ENCODE assay signal across 23 cellular contexts in the genomic region with DNA sequence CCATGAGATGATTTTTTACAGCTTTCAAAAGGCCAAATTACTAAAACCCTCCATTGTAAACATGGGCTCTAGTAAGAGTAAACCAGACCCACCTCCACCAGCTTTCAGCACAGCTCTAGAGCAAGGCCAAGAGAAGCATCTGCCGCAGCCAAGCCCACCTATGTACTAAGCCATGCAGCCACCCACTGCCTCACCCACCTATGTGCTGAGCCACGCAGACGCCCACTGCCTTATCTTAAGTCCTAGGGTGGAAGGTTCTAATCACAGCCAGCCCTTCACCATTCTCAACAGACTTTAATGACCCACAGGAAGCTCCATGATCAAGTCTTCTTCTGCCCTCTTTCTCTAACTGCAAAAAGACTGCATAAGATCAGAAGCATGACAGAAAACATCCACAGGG.
DNase-seq lines count a peak whose midpoint lies in the region; ATAC-seq and TF ChIP-seq lines count a peak whose summit lies in the region.
"Had no signal": no experiment of that assay in that cellular context is flagged by ENCODE, and none has a peak within 500 bp of the region (broad histone marks: within the 10 kb centered on the region; RNA-seq: fewer than 3 reads in every experiment).

No MANE protein-coding gene starts in this region.

- no peak overlapping the region for H4K91ac ChIP-seq in neuronal stem cell (ENCODE audit: low read depth, low read length, poor library complexity)

- H2BK15ac ChIP-seq in neuronal stem cell (ENCODE audit: low read length) = no peak overlapping the region

- H3K79me1 ChIP-seq in neuronal stem cell (ENCODE audit: low read depth, low read length) = no peaks in the 10 kb centered on the region

- H3K4ac ChIP-seq in neuronal stem cell (ENCODE audit: low read length) = no peak overlapping the region

- intact Hi-C loops in activated naive CD4-positive, alpha-beta T cell treated with anti-CD3 and anti-CD28 coated beads for 36 hours (cut with micrococcal nuclease) = no loop called here
- intact Hi-C loops in left ventricle myocardium superior (cut with micrococcal nuclease) = no loop called here

- no peak overlapping the region for H2AK5ac ChIP-seq in neuronal stem cell (ENCODE audit: low read depth, low read length)

- no peak for ATAC-seq in left ventricle myocardium superior
- no peak for ATAC-seq in GM19324 (IDR thresholded peaks at IDR 0.05; ENCODE audit: low FRiP score, unreplicated experiment)
- ATAC-seq: A549 had no signal

- peaks cover 49% of the 10 kb centered on the region for H3F3A ChIP-seq in smooth muscle cell (ENCODE audit: low read depth)

- H3K4me2 ChIP-seq in neuronal stem cell (ENCODE audit: insufficient read depth, low read length, poor library complexity, severe bottlenecking) (no peak overlapping the region), smooth muscle cell (no peak overlapping the region)
- H3K4me2 ChIP-seq: A549 had no signal

- H3K4me3 Mint-ChIP-seq in chondrocyte (ENCODE audit: unreplicated experiment) = no peak overlapping the region
- H3K4me3 Mint-ChIP-seq in activated naive CD4-positive, alpha-beta T cell treated with anti-CD3 and anti-CD28 coated beads for 36 hours = no peak overlapping the region
- H3K4me3 Mint-ChIP-seq: CD14-positive monocyte; CD4-positive, alpha-beta T cell; CD8-positive, alpha-beta memory T cell had no signal

- no peaks in the 10 kb centered on the region for H3K36me3 ChIP-seq in HEK293 (ENCODE audit: control insufficient read depth in 2 of 2, insufficient read depth in 1 of 2, low read length in 2 of 2)
- no peaks in the 10 kb centered on the region for H3K36me3 ChIP-seq in neuronal stem cell (replicated peaks in 1 of 2; ENCODE audit: control insufficient read depth in 2 of 2, insufficient read depth in 2 of 2, low read length in 2 of 2)
- H3K36me3 ChIP-seq in smooth muscle cell (ENCODE audit: low read depth) = no peaks in the 10 kb centered on the region
- H3K36me3 ChIP-seq: BE2C; BLaER1 treated with 17β-estradiol and CSF1 and Interleukin-3, amounts not matched to agents 10 nM and 100 nM had no signal

- no peak overlapping the region for H3K14ac ChIP-seq in neuronal stem cell (ENCODE audit: low read length)

- POLR2A ChIA-PET in HEK293 (lab: Yijun Ruan, JAX) = no interaction called here

- no peak overlapping the region for H4K8ac ChIP-seq in neuronal stem cell (ENCODE audit: low read depth, low read length)

- H2BK5ac ChIP-seq in neuronal stem cell (ENCODE audit: low read length) = no peak overlapping the region

- H3K9me3 ChIP-seq in HEK293 (ENCODE audit: control insufficient read depth, insufficient read depth, low read depth, low read length) (no peaks in the 10 kb centered on the region), neuronal stem cell (replicated peaks in 1 of 2; ENCODE audit: control insufficient read depth in 2 of 2, insufficient read depth in 1 of 2, low read depth in 1 of 2, low read length in 2 of 2) (peaks cover 2 to 4% of the 10 kb centered on the region in 2 donors), smooth muscle cell (replicated peaks; ENCODE audit: low read depth) (no peaks in the 10 kb centered on the region)
- H3K9me3 ChIP-seq: A549; BE2C; BLaER1 treated with 17β-estradiol and CSF1 and Interleukin-3, amounts not matched to agents 10 nM and 100 nM had no signal

- H3K27me3 ChIP-seq in neuronal stem cell (ENCODE audit: control insufficient read depth in 3 of 3, insufficient read depth in 3 of 3, low read depth in 1 of 3, low read length in 3 of 3) (no peaks in the 10 kb centered on the region), smooth muscle cell (ENCODE audit: low read depth) (no peaks in the 10 kb centered on the region)
- H3K27me3 ChIP-seq: BE2C; BLaER1 treated with 17β-estradiol and CSF1 and Interleukin-3, amounts not matched to agents 10 nM and 100 nM had no signal

- no CpG with 5 or more reads among the region's 3 CpGs for WGBS in neuronal stem cell (ENCODE audit: extremely low coverage in 2 of 2, insufficient read length in 2 of 2, insufficient replicate concordance in 1 of 2), 2 donors
- 59% methylated on average over 3 of the region's 3 CpGs for WGBS in smooth muscle cell (ENCODE audit: low lambda C conversion rate)

- no peaks in the 10 kb centered on the region for H4K20me1 ChIP-seq in smooth muscle cell (ENCODE audit: low read depth)
- H4K20me1 ChIP-seq: BLaER1 treated with 17β-estradiol and CSF1 and Interleukin-3, amounts not matched to agents 10 nM and 100 nM had no signal

- H3K27me3 Mint-ChIP-seq in chondrocyte (ENCODE audit: low read depth) = no peaks in the 10 kb centered on the region
- H3K27me3 Mint-ChIP-seq in activated naive CD4-positive, alpha-beta T cell treated with anti-CD3 and anti-CD28 coated beads for 36 hours (ENCODE audit: low read depth) = peaks cover 2% of the 10 kb centered on the region
- H3K27me3 Mint-ChIP-seq: CD4-positive, alpha-beta T cell had no signal

- no peak overlapping the region for H2BK12ac ChIP-seq in neuronal stem cell (ENCODE audit: low read length)

- H3K36me3 Mint-ChIP-seq in chondrocyte (ENCODE audit: low read depth) = no peaks in the 10 kb centered on the region
- no peaks in the 10 kb centered on the region for H3K36me3 Mint-ChIP-seq in activated naive CD4-positive, alpha-beta T cell treated with anti-CD3 and anti-CD28 coated beads for 36 hours (ENCODE audit: low read depth)
- H3K36me3 Mint-ChIP-seq: CD14-positive monocyte had no signal

- peak overlapping the region; percentile 37 for H3K27ac Mint-ChIP-seq in chondrocyte (ENCODE audit: unreplicated experiment)
- no peak overlapping the region for H3K27ac Mint-ChIP-seq in activated naive CD4-positive, alpha-beta T cell treated with anti-CD3 and anti-CD28 coated beads for 36 hours
- H3K27ac Mint-ChIP-seq: CD14-positive monocyte; CD4-positive, alpha-beta T cell had no signal

- no peaks in the 10 kb centered on the region for H3K9me3 Mint-ChIP-seq in chondrocyte (ENCODE audit: low read depth)
- no peaks in the 10 kb centered on the region for H3K9me3 Mint-ChIP-seq in activated naive CD4-positive, alpha-beta T cell treated with anti-CD3 and anti-CD28 coated beads for 36 hours
- H3K9me3 Mint-ChIP-seq: CD4-positive, alpha-beta T cell; CD8-positive, alpha-beta memory T cell had no signal

- H3K18ac ChIP-seq in neuronal stem cell (ENCODE audit: low read length) = no peak overlapping the region

- TF ChIP-seq CTCF in HEK293 (tag by site-specific recombination; IDR thresholded peaks at IDR 0.05) = no peak
- TF ChIP-seq CTCF in chondrocyte (IDR thresholded peaks at IDR 0.05) = no peak
- no peak for TF ChIP-seq CTCF in smooth muscle cell (IDR thresholded peaks at IDR 0.05; ENCODE audit: borderline replicate concordance, insufficient read depth, poor library complexity, severe bottlenecking)

- no peak overlapping the region for H3K23ac ChIP-seq in neuronal stem cell (ENCODE audit: low read depth, low read length, poor library complexity)

- H3K4me3 ChIP-seq in HEK293 (ENCODE audit: low read depth, low read length) (no peak overlapping the region), neuronal stem cell (ENCODE audit: low read length in 2 of 2) (no peak overlapping the region), smooth muscle cell (no peak overlapping the region)
- H3K4me3 ChIP-seq: A549; BLaER1 treated with 17β-estradiol and CSF1 and Interleukin-3, amounts not matched to agents 10 nM and 100 nM had no signal

- H2AFZ ChIP-seq in neuronal stem cell (ENCODE audit: low read length) (peak overlapping the region; percentile 49), smooth muscle cell (ENCODE audit: low read depth) (peak overlapping the region; percentile 43)

- CTCF ChIA-PET in HEK293 (lab: Yijun Ruan, JAX) = no interaction called here
- CTCF ChIA-PET in activated naive CD4-positive, alpha-beta T cell treated with anti-CD3 and anti-CD28 coated beads for 36 hours (lab: Charles Lee) = interaction anchor here (0.6 kb wide), 1 partner anchor 235 kb away, joined by 4 read pairs; no protein-coding TSS in a partner anchor

- DNase-seq in chondrocyte (ENCODE audit: low spot score) (no peak), neuronal stem cell (ENCODE audit: low spot score) (no peak), smooth muscle cell (lab: John Stamatoyannopoulos, UW; ENCODE audit: unreplicated experiment) (no peak), middle frontal gyrus (ENCODE audit: extremely low spot score, low spot score) (no peak), left ventricle myocardium superior (no peak)
- no peak for DNase-seq in activated naive CD4-positive, alpha-beta T cell treated with anti-CD3 and anti-CD28 coated beads for 36 hours
- DNase-seq: 8988T; ACHN; AML-193; BE2C; CD4-positive, alpha-beta T cell; CD8-positive, alpha-beta memory T cell; DMS 273 treated with DMSO at 0.1 percent for 48 hours; DMS53; DMS79 treated with DMSO at 0.1 percent for 48 hours; GF-D8; GOT3; HCEC 1CT had no signal

- H3K79me2 ChIP-seq in smooth muscle cell (ENCODE audit: low read depth) = no peaks in the 10 kb centered on the region

- no peak overlapping the region for H2BK120ac ChIP-seq in neuronal stem cell (ENCODE audit: low read depth, low read length)

- H3K4me1 Mint-ChIP-seq in chondrocyte (ENCODE audit: low read depth) = peaks cover 46% of the 10 kb centered on the region
- H3K4me1 Mint-ChIP-seq in activated naive CD4-positive, alpha-beta T cell treated with anti-CD3 and anti-CD28 coated beads for 36 hours (ENCODE audit: low read depth) = peaks cover 17% of the 10 kb centered on the region
- H3K4me1 Mint-ChIP-seq: CD14-positive monocyte had no signal

- H3K4me1 ChIP-seq in HEK293 (ENCODE audit: control insufficient read depth, insufficient read depth, low read length) = peaks cover 10% of the 10 kb centered on the region
- no peaks in the 10 kb centered on the region for H3K4me1 ChIP-seq in neuronal stem cell (ENCODE audit: control insufficient read depth in 2 of 2, insufficient read depth in 1 of 2, low read depth in 1 of 2, low read length in 2 of 2)
- peaks cover 13% of the 10 kb centered on the region for H3K4me1 ChIP-seq in smooth muscle cell (ENCODE audit: low read depth)

- H3K9ac ChIP-seq in neuronal stem cell (ENCODE audit: low read depth, low read length, poor library complexity) (no peak overlapping the region), smooth muscle cell (ENCODE audit: low read depth) (no peak overlapping the region)
- H3K9ac ChIP-seq: BLaER1 treated with 17β-estradiol and CSF1 and Interleukin-3, amounts not matched to agents 10 nM and 100 nM had no signal

- H3K27ac ChIP-seq in HEK293 (ENCODE audit: extremely low read depth, low read depth, low read length) (no peak overlapping the region), neuronal stem cell (replicated peaks; ENCODE audit: low read length) (no peak overlapping the region), smooth muscle cell (ENCODE audit: low read depth) (peak overlapping the region; percentile 83)
- H3K27ac ChIP-seq: A549; BLaER1 treated with 17β-estradiol and CSF1 and Interleukin-3, amounts not matched to agents 10 nM and 100 nM had no signal

TF ChIP-seq in HEK293, 187 proteins besides CTCF, POLR2A, EP300 and RAD21 (continues in another document):
- TF ChIP-seq ZNF548 (tag by site-specific recombination; IDR thresholded peaks at IDR 0.05) = no peak
